ENCODE assay signal across 19 cellular contexts in the genomic region with DNA sequence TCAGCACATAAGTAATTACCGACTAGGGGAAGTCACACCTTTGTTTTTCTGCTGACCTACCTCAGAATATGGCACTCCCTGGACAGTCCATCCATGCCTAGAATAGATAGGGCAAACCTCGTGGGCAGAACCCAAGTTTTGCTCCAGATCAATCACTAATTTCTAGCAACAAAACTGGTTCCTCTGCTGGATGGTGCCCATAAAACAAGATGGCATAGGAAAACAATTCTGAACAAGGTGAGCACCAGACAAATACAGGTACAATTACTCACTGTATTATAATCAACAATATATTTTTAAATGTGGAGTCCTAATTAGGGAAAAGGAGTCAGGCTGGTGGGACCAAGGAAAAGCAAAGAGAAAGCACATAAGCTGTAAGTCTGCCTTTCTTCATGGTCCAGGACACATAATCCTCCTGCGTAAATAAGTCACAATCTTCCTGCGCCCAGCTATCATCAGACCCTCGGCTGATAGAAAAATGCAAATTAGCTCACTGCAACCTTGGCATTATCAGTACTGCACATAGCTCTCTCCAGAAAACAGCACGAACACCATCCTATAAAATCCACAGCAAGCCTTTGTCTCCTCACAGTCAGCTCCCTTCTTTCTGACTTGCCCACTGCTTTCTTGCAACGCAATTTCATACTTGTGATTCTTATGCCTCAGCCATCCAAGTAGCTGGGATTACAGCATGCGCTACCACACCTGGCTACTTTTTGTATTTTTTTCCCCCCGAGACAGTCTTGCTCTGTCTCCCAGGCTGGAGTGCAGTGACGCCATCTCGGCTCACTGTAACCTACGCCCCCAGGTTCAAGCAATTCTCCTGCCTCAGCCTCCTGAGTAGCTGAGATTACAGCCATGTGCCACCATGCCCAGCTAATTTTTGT. TPM values are rescaled to one million over a fixed set of nuclear protein-coding genes. Genes with fewer than 3 reads are reported as not detected.
DNase-seq lines count a peak whose midpoint lies in the region; ATAC-seq and TF ChIP-seq lines count a peak whose summit lies in the region.
"Had no signal": no experiment of that assay in that cellular context is flagged by ENCODE, and none has a peak within 500 bp of the region (broad histone marks: within the 10 kb centered on the region; RNA-seq: fewer than 3 reads in every experiment).

No MANE protein-coding gene starts in this region.

- H3K4me3 ChIP-seq in OCI-LY1 (ENCODE audit: low read depth, low read length, poor library complexity, severe bottlenecking) (peak overlapping the region; percentile 39), gastroesophageal sphincter (no peak overlapping the region)
- H3K4me3 ChIP-seq: A549, GM12878, Peyer's patch, SJSA1 had no signal

- POLR2A ChIA-PET in HEK293T (lab: Yijun Ruan, JAX): interaction anchor here (1.2 to 1.9 kb wide), 2 partner anchors 16 to 22 kb away, joined by 3 to 6 read pairs; a partner anchor contains a TSS

- H3K27me3 Mint-ChIP-seq in brain (no peaks in the 10 kb centered on the region), nephron progenitor cell (ENCODE audit: low read depth, poor library complexity) (peaks cover 8% of the 10 kb centered on the region)
- H3K27me3 Mint-ChIP-seq: IgD-negative memory B cell had no signal

- DNase-seq in G401 (ENCODE audit: low spot score): peak; percentile 23
- DNase-seq in nephron progenitor cell: no peak
- DNase-seq in HEK293T (ENCODE audit: extremely low spot score): no peak
- no peak for DNase-seq in C1 segment of cervical spinal cord (lab: John Stamatoyannopoulos, UW)
- DNase-seq: Calu3; CD8-positive, alpha-beta T cell; GOT3; NCI-H1092 treated with DMSO at 0.1 percent for 48 hours; NCI-H2171 treated with DMSO at 0.1 percent for 48 hours; NCI-H510A; Peyer's patch had no signal

- H4K20me1 ChIP-seq in OCI-LY1 (ENCODE audit: insufficient read depth, low read length): no peaks in the 10 kb centered on the region

- H3K4me1 ChIP-seq in OCI-LY1 (ENCODE audit: insufficient read depth, low read length, severe bottlenecking) (peaks cover 45% of the 10 kb centered on the region), gastroesophageal sphincter (peaks cover 0 to 33% (median 13%) of the 10 kb centered on the region in 3 donors)
- H3K4me1 ChIP-seq: A549 had no signal

- no peak overlapping the region for H2AFZ ChIP-seq in OCI-LY1 (ENCODE audit: low read length)

- H3K9me2 ChIP-seq in OCI-LY1 (ENCODE audit: low read depth, low read length): no peaks in the 10 kb centered on the region

- ATAC-seq in gastroesophageal sphincter: no peak
- ATAC-seq: A549, GM12878, HCT116 had no signal

- H3K4me2 ChIP-seq in OCI-LY1 (ENCODE audit: low read length): peak overlapping the region; percentile 69
- H3K4me2 ChIP-seq: A549 had no signal

- H3K27ac Mint-ChIP-seq in brain (peak overlapping the region in 4 of 5 experiments; percentile 19 to 85 (median 34)), nephron progenitor cell (peak overlapping the region; percentile 89)
- H3K27ac Mint-ChIP-seq: CD8-positive, alpha-beta T cell had no signal

- H3K36me3 Mint-ChIP-seq in brain (peaks cover 49% of the 10 kb centered on the region), nephron progenitor cell (ENCODE audit: low read depth) (peaks cover 33% of the 10 kb centered on the region)

- no peak for TF ChIP-seq POLR2A in gastroesophageal sphincter (IDR thresholded peaks at IDR 0.05)

- H3K79me2 ChIP-seq in OCI-LY1 (ENCODE audit: insufficient read depth, low read length): peaks cover 54% of the 10 kb centered on the region

- H3K4me1 Mint-ChIP-seq in brain (peaks cover 26% of the 10 kb centered on the region), nephron progenitor cell (peaks cover 24% of the 10 kb centered on the region)

- H3K27me3 ChIP-seq in OCI-LY1 (ENCODE audit: insufficient read depth, low read length): no peaks in the 10 kb centered on the region
- H3K27me3 ChIP-seq in gastroesophageal sphincter: no peaks in the 10 kb centered on the region
- H3K27me3 ChIP-seq: Peyer's patch, SJSA1 had no signal

- H3K9me3 ChIP-seq in OCI-LY1 (ENCODE audit: low read length): no peaks in the 10 kb centered on the region
- H3K9me3 ChIP-seq in gastroesophageal sphincter: no peaks in the 10 kb centered on the region
- H3K9me3 ChIP-seq: A549, Peyer's patch, SJSA1 had no signal

- CTCF ChIA-PET in HEK293T (lab: Yijun Ruan, JAX): interaction anchor here (0.6 kb wide), 1 partner anchor 12 kb away, joined by 3 read pairs; no protein-coding TSS in a partner anchor

- peaks cover 0 to 2% (median 0%) of the 10 kb centered on the region in 5 experiments for H3K9me3 Mint-ChIP-seq in brain
- no peaks in the 10 kb centered on the region for H3K9me3 Mint-ChIP-seq in nephron progenitor cell
- H3K9me3 Mint-ChIP-seq: CD8-positive, alpha-beta T cell had no signal

- TF ChIP-seq CTCF in OCI-LY1 (IDR thresholded peaks at IDR 0.05; ENCODE audit: low read length) (no peak), brain (conservative IDR thresholded peaks at IDR 0.05) (no peak), nephron progenitor cell (IDR thresholded peaks at IDR 0.05) (no peak), gastroesophageal sphincter (IDR thresholded peaks at IDR 0.05) (no peak)

- H3K4me3 Mint-ChIP-seq in brain (no peak overlapping the region), nephron progenitor cell (no peak overlapping the region)

- no peaks in the 10 kb centered on the region for H3F3A ChIP-seq in OCI-LY1 (ENCODE audit: insufficient read depth, low read length)

- 82 to 89% methylated on average over 9 to 10 of the region's 12 CpGs for WGBS in gastroesophageal sphincter (ENCODE audit: low coverage in 1 of 2), 2 donors

- H3K27ac ChIP-seq in OCI-LY1 (ENCODE audit: low read depth, low read length, poor library complexity, severe bottlenecking) (peak overlapping the region; percentile 87), gastroesophageal sphincter (no peak overlapping the region)
- H3K27ac ChIP-seq: A549, SJSA1 had no signal

- TF ChIP-seq EP300 in gastroesophageal sphincter (IDR thresholded peaks at IDR 0.05): no peak

- in situ Hi-C loops in G401 (cut with HindIII; ENCODE audit: low sequenced_read_pairs): no loop called here

- H3K36me3 ChIP-seq in OCI-LY1 (ENCODE audit: insufficient read depth, low read length): peaks cover 15% of the 10 kb centered on the region; the same call in 1 of the 2 replicates
- H3K36me3 ChIP-seq in gastroesophageal sphincter: peaks cover 0 to 18% of the 10 kb centered on the region in 2 donors

- H3K9ac ChIP-seq in OCI-LY1 (ENCODE audit: low read length): peak overlapping the region; percentile 38; the same call in 1 of the 2 replicates

TF ChIP-seq in HEK293T, 16 proteins besides CTCF, POLR2A, EP300 and RAD21:
- TF ChIP-seq FOXM1 (IDR thresholded peaks at IDR 0.05; ENCODE audit: borderline replicate concordance) (no peak), LEF1 (IDR thresholded peaks at IDR 0.05; ENCODE audit: borderline replicate concordance) (no peak), L3MBTL2 (conservative IDR thresholded peaks at IDR 0.05) (no peak), SP1 (IDR thresholded peaks at IDR 0.05) (no peak)

RNA-seq across cellular contexts. Expression of a gene that starts 15.1 kb away (rescaled TPM):
- total RNA-seq in G401 (2014; rRNA removed; shearing (Covaris generic)): 30.9 and 39.4 TPM in 2 replicates
- 19.8 TPM for polyA plus RNA-seq in brain (ENCODE audit: insufficient read depth, low read depth, low replicate concordance)
- 10 to 100 TPM; 33.4 to 47.9 (median 39.2) TPM for total RNA-seq in gastroesophageal sphincter

RNA-seq across cellular contexts. Expression of a gene that starts 22.0 kb away (rescaled TPM):
- total RNA-seq in G401 (2014; rRNA removed; shearing (Covaris generic)): 143 and 192 TPM in 2 replicates
- 121 TPM for polyA plus RNA-seq in brain (ENCODE audit: insufficient read depth, low read depth, low replicate concordance)
- total RNA-seq in gastroesophageal sphincter: 100 to 1,000 TPM in 1 of 4 donors, 10 to 100 TPM in 3; 64.2 to 147 (median 81.5) TPM

RNA-seq across cellular contexts. Expression of a gene that starts 34.9 kb away (rescaled TPM):
- total RNA-seq in G401 (2014; rRNA removed; shearing (Covaris generic)): 7.0 and 14.7 TPM in 2 replicates
- 44.4 TPM for polyA plus RNA-seq in brain (ENCODE audit: insufficient read depth, low read depth, low replicate concordance)
- 10 to 100 TPM; 22.7 to 38.3 (median 28.5) TPM for total RNA-seq in gastroesophageal sphincter
